Comparison of ENCODE assay signal across 8 cellular contexts in the genomic region with DNA sequence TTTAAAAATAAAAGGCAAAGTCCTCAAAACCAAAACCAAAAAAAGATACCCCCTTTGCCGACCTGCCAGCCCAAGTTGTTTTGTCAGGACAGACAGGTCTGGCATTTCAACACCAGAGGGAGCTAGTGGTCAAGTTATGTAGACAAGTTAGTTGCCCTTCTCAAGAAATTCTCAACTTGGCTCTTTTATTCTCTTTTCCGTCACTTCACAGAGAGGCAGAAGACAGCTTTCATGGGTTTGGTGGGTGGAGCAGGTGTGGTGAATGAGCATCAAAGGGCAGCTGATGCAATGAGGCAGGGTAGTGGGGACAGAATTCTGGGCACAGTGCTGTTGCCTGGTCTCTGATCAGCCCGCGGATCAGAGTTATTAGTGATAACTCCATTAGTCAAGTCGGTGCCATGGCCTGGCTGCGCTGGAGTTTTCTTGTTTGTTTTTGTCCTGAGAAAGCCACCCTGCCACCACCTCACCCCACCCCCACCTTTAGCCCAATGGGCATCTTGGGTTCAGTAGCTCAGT.
DNase-seq lines count a peak whose midpoint lies in the region; ATAC-seq, FAIRE-seq and TF ChIP-seq lines count a peak whose summit lies in the region.

No MANE protein-coding gene starts in this region.

- ATAC-seq in left lung (peak; percentile 78), HG03196 (IDR thresholded peaks at IDR 0.05; ENCODE audit: unreplicated experiment) (no peak)

- DNase-seq in GM13976 (ENCODE audit: low spot score) (peak; percentile 71), NCI-H345 (lab: John Stamatoyannopoulos, UW) (peak; percentile 53), coronary artery (ENCODE audit: low spot score) (peak; percentile 77), left lung (peak in 1 of 2 donors; percentile 51)
- peak; percentile 43 for DNase-seq in activated CD4-positive, CD25-positive, alpha-beta regulatory T cell treated with anti-CD3 and anti-CD28 coated beads, Interleukin-2, amount 50 U/mL, for 72 hours
- peak; percentile 18 to 62 (median 26) for DNase-seq in stimulated activated CD4-positive, alpha-beta T cell treated with anti-CD3 and anti-CD28 coated beads, TNF-alpha, amount 100 ng/mL, for 48 hours (ENCODE audit: low read depth in 3 of 3)

- peaks cover 0 to 13% of the 10 kb centered on the region in 2 donors for H3K36me3 ChIP-seq in left lung

- intact Hi-C loops in left lung (cut with DNase I) = no loop called here

- H3K27ac ChIP-seq in coronary artery = peak overlapping the region; percentile 25 to 68
- peak overlapping the region; percentile 71 to 77 for H3K27ac ChIP-seq in left lung

- H3K9me3 ChIP-seq in left lung = no peaks in the 10 kb centered on the region

- FAIRE-seq in A204.1 (lab: Jason Lieb, UNC) = peak; percentile 85

- peaks cover 14 to 28% of the 10 kb centered on the region in 2 donors for H3K4me1 ChIP-seq in left lung

- no peaks in the 10 kb centered on the region for H3K27me3 ChIP-seq in left lung

- H3K4me3 ChIP-seq in coronary artery = no peak overlapping the region
- H3K4me3 ChIP-seq in left lung = no peak overlapping the region

- in situ Hi-C loops in GM13976 (cut with MboI; ENCODE audit: low sequenced_read_pairs, unreplicated experiment) = no loop called here

- peak; percentile 52 for TF ChIP-seq CTCF in GM13976 (IDR thresholded peaks at IDR 0.05; ENCODE audit: borderline replicate concordance, control extremely low read depth, extremely low read depth, insufficient read depth, missing control alignments)
- peak; percentile 59 for TF ChIP-seq CTCF in coronary artery (IDR thresholded peaks at IDR 0.05)
- TF ChIP-seq CTCF in left lung (IDR thresholded peaks at IDR 0.05) = peak; percentile 71 to 81
